30 cellular contexts compared by ENCODE assay signal in the genomic region with DNA sequence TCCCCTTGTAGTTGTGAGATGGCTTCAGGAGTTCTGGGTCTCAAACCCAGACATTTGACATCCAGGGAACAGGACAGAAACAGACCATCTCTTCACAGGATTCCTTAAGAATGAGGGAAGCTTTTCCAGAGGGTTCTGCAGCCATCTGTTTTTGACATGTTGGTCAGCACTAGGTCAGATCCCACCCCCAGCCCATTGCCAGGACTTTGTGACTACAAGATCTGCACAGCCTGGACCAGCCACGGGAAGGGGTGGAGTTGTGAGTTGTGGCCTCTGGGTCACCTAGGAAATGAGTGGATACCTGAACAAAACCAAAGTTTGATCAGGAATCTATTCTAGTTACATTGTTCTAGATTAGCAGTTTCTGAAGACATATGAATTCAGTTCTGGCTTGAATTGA. TPM values are rescaled to one million over a fixed set of nuclear protein-coding genes. Genes with fewer than 3 reads are reported as not detected.
"Had no signal": no experiment of that assay in that cellular context is flagged by ENCODE, and none has a peak within 500 bp of the region (broad histone marks: within the 10 kb centered on the region; RNA-seq: fewer than 3 reads in every experiment).

No MANE protein-coding gene starts in this region.

- H3K4me1 ChIP-seq: colonic mucosa, esophagus squamous epithelium, gastrocnemius medialis, lower lobe of right lung had no signal

- H3K9me3 ChIP-seq: colonic mucosa, gastrocnemius medialis, left lung had no signal

- H3K36me3 ChIP-seq: colonic mucosa, esophagus squamous epithelium, gastrocnemius medialis, heart right ventricle, left lung, lower lobe of right lung had no signal

- ATAC-seq: effector memory CD8-positive, alpha-beta T cell; esophagus mucosa; gastrocnemius medialis; left cardiac atrium; left lung; left ventricle myocardium superior; lower lobe of right lung; mucosa of descending colon had no signal

- FAIRE-seq: keratinocyte had no signal

- H3K4me3 ChIP-seq: colonic mucosa, esophagus squamous epithelium, gastrocnemius medialis, heart right ventricle, left lung, lower lobe of right lung, mucosa of descending colon had no signal

- DNase-seq: colonic mucosa; cortex of kidney; effector CD8-positive, alpha-beta T cell; effector memory CD8-positive, alpha-beta T cell; endodermal cell; erythroblast; esophagus squamous epithelium; foreskin fibroblast; foreskin melanocyte; gastrocnemius medialis; glutamatergic neuron; heart right ventricle; hippocampal formation; left cardiac atrium; left lung; left ventricle myocardium superior; lower lobe of right lung; mesenchymal stem cell; mucosa of descending colon had no signal

- H3K27me3 ChIP-seq: colonic mucosa, gastrocnemius medialis, heart right ventricle, left lung had no signal

- H3K27ac ChIP-seq: colonic mucosa, epithelial cell of prostate, esophagus squamous epithelium, gastrocnemius medialis, heart right ventricle, left lung, lower lobe of right lung had no signal

RNA-seq across cellular contexts. Expression of a gene that starts 39.2 kb away (rescaled TPM):
- total RNA-seq: colonic mucosa, dermis microvascular lymphatic vessel endothelial cell, esophagus mucosa, esophagus squamous epithelium, gastrocnemius medialis, glomerular endothelial cell, heart right ventricle, kidney epithelial cell, left cardiac atrium, left lung, left ventricle myocardium superior, lower leg skin, lung microvascular endothelial cell, mesenteric fat pad, mesothelial cell of epicardium, myocyte had no signal
- polyA plus RNA-seq: heart right ventricle, keratinocyte had no signal
